Comparison of ENCODE assay signal across 9 cellular contexts in the genomic region with DNA sequence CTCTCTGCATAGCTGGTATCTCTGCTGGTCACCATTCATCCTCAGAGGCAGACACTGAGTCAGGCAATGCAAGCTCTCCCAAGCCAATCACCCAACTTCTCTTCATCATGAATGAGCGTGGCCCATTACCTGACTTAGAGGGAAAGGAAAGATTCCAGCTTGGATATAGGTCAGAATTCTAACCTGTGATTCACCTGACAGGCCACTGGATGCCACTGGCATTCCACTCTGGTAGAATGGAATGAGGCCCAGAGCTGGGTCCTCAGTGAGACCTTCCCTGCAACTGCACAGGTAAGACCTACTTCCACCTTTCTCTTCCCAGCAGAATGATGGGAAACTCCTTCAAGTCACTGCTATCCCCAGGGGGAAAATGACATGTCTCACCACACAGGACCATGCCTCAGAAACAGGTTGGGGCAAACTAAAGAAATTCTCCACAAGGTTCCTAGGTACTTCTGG.
DNase-seq lines count a peak whose midpoint lies in the region; ATAC-seq and TF ChIP-seq lines count a peak whose summit lies in the region.
"Had no signal": no experiment of that assay in that cellular context is flagged by ENCODE, and none has a peak within 500 bp of the region (broad histone marks: within the 10 kb centered on the region; RNA-seq: fewer than 3 reads in every experiment).

No MANE protein-coding gene starts in this region.

- H3K9me3 ChIP-seq in PC-3 (ENCODE audit: low read length): no peaks in the 10 kb centered on the region

- no peaks in the 10 kb centered on the region for H3K9me3 Mint-ChIP-seq in progenitor cell of endocrine pancreas (ENCODE audit: low read depth)
- H3K9me3 Mint-ChIP-seq: central memory CD8-positive, alpha-beta T cell had no signal

- H3K79me2 ChIP-seq in PC-3 (ENCODE audit: low read length): no peaks in the 10 kb centered on the region

- H3K4me1 Mint-ChIP-seq in progenitor cell of endocrine pancreas (ENCODE audit: low read depth): peaks cover 15% of the 10 kb centered on the region
- H3K4me1 Mint-ChIP-seq: central memory CD8-positive, alpha-beta T cell had no signal

- TF ChIP-seq CTCF in PC-3 (conservative IDR thresholded peaks at IDR 0.05; ENCODE audit: low read depth, low read length): peak; percentile 73
- TF ChIP-seq CTCF in choroid plexus epithelial cell (conservative IDR thresholded peaks at IDR 0.05; ENCODE audit: low read depth, low read length): peak; percentile 59
- TF ChIP-seq CTCF in progenitor cell of endocrine pancreas (IDR thresholded peaks at IDR 0.05; ENCODE audit: unreplicated experiment): peak; percentile 66

- no peak overlapping the region for H2AFZ ChIP-seq in PC-3 (ENCODE audit: low read length)

- H3K4me3 ChIP-seq in PC-3 (ENCODE audit: low read length): peak overlapping the region; percentile 33; the same call in 1 of the 2 replicates
- no peak overlapping the region for H3K4me3 ChIP-seq in choroid plexus epithelial cell (ENCODE audit: low read depth, low read length)

- BruUV-seq in PC-3 (replicated peaks; lab: Mats Ljungman, UMichigan): no TSS peak

- no peaks in the 10 kb centered on the region for H3K36me3 ChIP-seq in PC-3 (ENCODE audit: low read depth, low read length)

- H3K27ac Mint-ChIP-seq in progenitor cell of endocrine pancreas: no peak overlapping the region

- H3K27me3 Mint-ChIP-seq in progenitor cell of endocrine pancreas: no peaks in the 10 kb centered on the region
- H3K27me3 Mint-ChIP-seq: central memory CD8-positive, alpha-beta T cell had no signal

- peak overlapping the region; percentile 100 for H3K27ac ChIP-seq in PC-3 (ENCODE audit: low read length)

- DNase-seq in 8988T (peak; percentile 19), G401 (ENCODE audit: low spot score) (peak; percentile 34), PC-3 (peak; percentile 84), choroid plexus epithelial cell (ENCODE audit: low read depth) (peak; percentile 47), progenitor cell of endocrine pancreas (ENCODE audit: low spot score, unreplicated experiment) (no peak), COLO829 (ENCODE audit: low spot score) (no peak)
- no peak for DNase-seq in activated CD4-positive, CD25-positive, alpha-beta regulatory T cell (lab: John Stamatoyannopoulos, UW)

- CTCF ChIA-PET in PC-3 (lab: Charles Lee): interaction anchor here (0.9 to 1.3 kb wide), 2 partner anchors 8 to 248 kb away, joined by 3 to 8 read pairs; no protein-coding TSS in a partner anchor

- H3K9ac ChIP-seq in PC-3 (ENCODE audit: low read length): peak overlapping the region; percentile 77

- H3K4me3 Mint-ChIP-seq in progenitor cell of endocrine pancreas (ENCODE audit: low read depth): no peak overlapping the region
- H3K4me3 Mint-ChIP-seq: central memory CD8-positive, alpha-beta T cell had no signal

- no peaks in the 10 kb centered on the region for H4K20me1 ChIP-seq in PC-3 (ENCODE audit: low read length)

- peak overlapping the region; percentile 74 for H3K4me2 ChIP-seq in PC-3 (ENCODE audit: low read length)

- ATAC-seq in PC-3 (peak; percentile 82), GM21737 (IDR thresholded peaks at IDR 0.05; ENCODE audit: unreplicated experiment) (no peak)

- peaks cover 6% of the 10 kb centered on the region for H3F3A ChIP-seq in PC-3 (ENCODE audit: low read length, unreplicated experiment)

- intact Hi-C loops in PC-3 (cut with micrococcal nuclease): loop anchor here (1.0 to 2.0 kb wide), 3 partner anchors 34 to 248 kb away; no protein-coding TSS in a partner anchor

- in situ Hi-C loops in G401 (cut with HindIII; ENCODE audit: low sequenced_read_pairs): no loop called here

- peaks cover 43% of the 10 kb centered on the region for H3K4me1 ChIP-seq in PC-3 (ENCODE audit: insufficient read depth, low read length)

- H3K36me3 Mint-ChIP-seq in progenitor cell of endocrine pancreas (ENCODE audit: insufficient read depth): peaks cover 23% of the 10 kb centered on the region

- H3K27me3 ChIP-seq in PC-3 (ENCODE audit: low read length): no peaks in the 10 kb centered on the region

- POLR2A ChIA-PET in PC-3 (lab: Charles Lee; ENCODE audit: unreplicated experiment): interaction anchor here (0.5 kb wide), 1 partner anchor 500 kb away, joined by 7 read pairs; no protein-coding TSS in a partner anchor

- H3K9me2 ChIP-seq in PC-3 (replicated peaks; ENCODE audit: low read length): no peaks in the 10 kb centered on the region

Comparison
In these comparisons a context has a peak if more than half of its experiments do, and no peak if none do; other contexts are left out.
1. DNase-seq: peak in 8988T (single experiment), G401 (single experiment), PC-3 (single experiment) and choroid plexus epithelial cell (single experiment); none in progenitor cell of endocrine pancreas (single experiment), activated CD4-positive, CD25-positive, alpha-beta regulatory T cell (0 of 4) and COLO829 (single experiment).
2. Peak in every context shown above with its lines, with median percentiles within 50 percentile points of each other: CTCF ChIP-seq.